Comparison of ENCODE assay signal across 22 cellular contexts in the genomic region with DNA sequence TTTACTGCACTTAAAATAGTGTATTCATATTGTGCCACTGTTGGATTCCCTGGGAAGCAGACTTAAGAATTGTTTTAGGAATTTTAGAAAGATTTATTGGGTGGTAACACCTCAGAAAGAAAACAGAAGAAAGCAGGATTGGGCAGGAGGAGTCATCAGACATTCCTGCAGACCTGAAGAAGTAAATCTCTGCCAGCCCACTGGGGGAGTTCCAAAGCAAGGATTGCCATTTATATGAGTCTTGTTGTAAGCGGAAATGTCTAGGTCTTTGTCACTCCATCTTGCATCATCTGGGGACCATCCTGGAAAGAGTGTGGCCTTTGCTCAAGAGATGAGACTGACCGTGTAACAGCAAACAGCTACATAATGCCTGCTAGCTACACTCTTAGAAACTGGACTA.
"Had no signal": no experiment of that assay in that cellular context is flagged by ENCODE, and none has a peak within 500 bp of the region (broad histone marks: within the 10 kb centered on the region; RNA-seq: fewer than 3 reads in every experiment).

No MANE protein-coding gene starts in this region.

- DNase-seq: cortex of kidney; head of caudate nucleus; kidney; mesenchymal stem cell; midbrain; naive thymus-derived CD4-positive, alpha-beta T cell; right lobe of liver; small intestine; stimulated activated CD4-positive, alpha-beta T cell treated with anti-CD3 and anti-CD28 coated beads, Interleukin-12 subunit alpha, Interleukin-12 subunit beta, amount 100 ng/mL, for 4 hours; stimulated activated CD4-positive, alpha-beta T cell treated with anti-CD3 and anti-CD28 coated beads, Interleukin-1b, Interleukin-23, amount 100 ng/mL, for 48 hours; stimulated activated CD4-positive, alpha-beta T cell treated with anti-CD3 and anti-CD28 coated beads, Interleukin-4, amount 100 ng/mL, for 1 hour; stimulated activated CD8-positive, alpha-beta memory T cell treated with anti-CD3 and anti-CD28 coated beads, Interleukin-4, amount 100 ng/mL, for 48 hours; stimulated activated naive CD4-positive, alpha-beta T cell; stomach; thyroid gland; upper lobe of left lung had no signal

- H3K27ac ChIP-seq: neural progenitor cell, parathyroid adenoma, right lobe of liver, stomach, thyroid gland, upper lobe of left lung had no signal

- H3K4me3 ChIP-seq: neural progenitor cell, right lobe of liver, stomach, thyroid gland, upper lobe of left lung had no signal

- H3K27me3 ChIP-seq: neural progenitor cell, right lobe of liver, stomach, thyroid gland, upper lobe of left lung had no signal

- H3K4me1 Mint-ChIP-seq: naive thymus-derived CD4-positive, alpha-beta T cell; nephron had no signal

- H3K9me3 ChIP-seq: right lobe of liver, thyroid gland had no signal

- H3K27me3 Mint-ChIP-seq: naive thymus-derived CD4-positive, alpha-beta T cell; progenitor cell of endocrine pancreas had no signal

- H3K27ac Mint-ChIP-seq: naive thymus-derived CD4-positive, alpha-beta T cell; nephron; neural progenitor cell; progenitor cell of endocrine pancreas had no signal

- H3K4me1 ChIP-seq: neural progenitor cell, parathyroid adenoma, right lobe of liver, stomach, thyroid gland, upper lobe of left lung had no signal

- H3K9ac ChIP-seq: neural progenitor cell, parathyroid adenoma had no signal

- H3K36me3 ChIP-seq: neural progenitor cell, right lobe of liver, stomach, thyroid gland, upper lobe of left lung had no signal

- H2AFZ ChIP-seq: neural progenitor cell, parathyroid adenoma had no signal

- H3K4me2 ChIP-seq: neural progenitor cell had no signal

- H3K36me3 Mint-ChIP-seq: naive thymus-derived CD4-positive, alpha-beta T cell; neural progenitor cell had no signal

- H3K79me2 ChIP-seq: parathyroid adenoma had no signal

- FAIRE-seq: small intestine, urothelium cell line had no signal

- ATAC-seq: left lobe of liver; naive thymus-derived CD4-positive, alpha-beta T cell; right lobe of liver had no signal

- H3K4me3 Mint-ChIP-seq: naive thymus-derived CD4-positive, alpha-beta T cell; nephron; neural progenitor cell had no signal
